13 cellular contexts compared by ENCODE assay signal in the genomic region with DNA sequence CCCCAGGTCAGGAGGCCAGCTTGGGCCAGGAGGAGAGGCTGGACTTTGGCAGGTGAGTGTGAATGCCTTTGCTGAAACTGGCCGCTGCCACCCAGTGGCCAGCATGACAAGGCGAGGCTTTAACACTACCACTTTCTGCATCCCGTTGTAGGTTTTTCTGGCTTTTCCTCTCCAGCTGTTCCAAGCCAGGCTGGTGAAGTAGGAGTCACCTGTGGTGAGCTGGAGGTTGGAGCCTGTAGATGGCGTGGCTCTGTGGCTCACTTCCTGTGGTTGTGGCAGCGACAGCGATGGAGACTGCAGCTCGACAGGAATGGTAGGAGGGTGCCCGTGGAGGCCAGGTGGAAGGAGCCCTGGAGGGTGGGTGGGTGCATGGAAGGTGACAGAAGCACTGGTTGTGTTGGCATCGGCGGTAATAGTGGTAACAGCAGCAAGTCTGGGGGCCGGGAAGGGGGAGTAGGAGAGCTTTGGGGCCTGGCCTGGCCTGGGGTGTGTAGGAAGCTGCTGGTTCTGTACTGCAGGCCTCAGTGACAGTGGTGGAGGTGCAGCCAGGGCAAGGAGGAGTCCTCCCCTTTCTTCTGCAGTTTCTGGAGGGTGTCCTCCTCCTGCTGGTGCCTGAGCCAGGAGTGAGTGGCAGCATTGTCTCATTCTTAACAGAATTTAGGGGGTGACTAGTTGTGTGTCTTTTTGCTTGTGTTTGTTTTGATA. TPM values are rescaled to one million over a fixed set of nuclear protein-coding genes. Genes with fewer than 3 reads are reported as not detected.
DNase-seq lines count a peak whose midpoint lies in the region; ATAC-seq and TF ChIP-seq lines count a peak whose summit lies in the region.
"Not testable (repeated sequence)": the region's sequence is repeated elsewhere in the genome, so short reads cannot be mapped to it uniquely, and the experiment has no call there.
"Had no signal": no experiment of that assay in that cellular context is flagged by ENCODE, and none has a peak within 500 bp of the region (broad histone marks: within the 10 kb centered on the region; RNA-seq: fewer than 3 reads in every experiment).

No MANE protein-coding gene starts in this region.

- not testable (repeated sequence) for H4K20me1 ChIP-seq in HCT116 (ENCODE audit: insufficient read depth)

- intact Hi-C loops in HCT116 (cut with micrococcal nuclease); right lobe of liver (cut with DNase I): not testable (repeated sequence)

- H3K4me3 Mint-ChIP-seq in WTC11, result not testable (repeated sequence)
- H3K4me3 Mint-ChIP-seq in central memory CD8-positive, alpha-beta T cell, result peak overlapping the region; percentile 20

- H2AFZ ChIP-seq in HCT116 (ENCODE audit: low read depth, low read length, poor library complexity, severe bottlenecking), result not testable (repeated sequence)

- H3K9me2 ChIP-seq in HCT116 (ENCODE audit: insufficient read depth), result not testable (repeated sequence)

- H3K27me3 ChIP-seq in HCT116 (ENCODE audit: insufficient read depth, low read length); right lobe of liver: not testable (repeated sequence)

- H3K4me1 ChIP-seq in HCT116 (ENCODE audit: control insufficient read depth in 1 of 2, insufficient read depth in 2 of 2, low read length in 2 of 2); right lobe of liver: not testable (repeated sequence)

- WGBS in right lobe of liver (ENCODE audit: insufficient coverage, low coverage, low lambda C conversion rate, missing lambda C conversion rate), result no CpG with 5 or more reads among the region's 11 CpGs

- not testable (repeated sequence) for H3K9ac ChIP-seq in HCT116 (ENCODE audit: low read length)

- POLR2A ChIA-PET in HCT116 (lab: Charles Lee); WTC11 (lab: Charles Lee): not testable (repeated sequence)

- H3K4me1 Mint-ChIP-seq in WTC11; central memory CD8-positive, alpha-beta T cell: not testable (repeated sequence)

- H3K27ac ChIP-seq in HCT116 (ENCODE audit: low read depth, low read length); right lobe of liver: not testable (repeated sequence)

- ATAC-seq in HCT116 (peak; percentile 79), WTC11 (peak; percentile 74), right lobe of liver (peak; percentile 64 to 86 (median 86))
- peak; percentile 47 for ATAC-seq in central memory CD8-positive, alpha-beta T cell (replicated peaks; ENCODE audit: extremely low read depth, poor library complexity, severe bottlenecking)

- not testable (repeated sequence) for H3K9me3 ChIP-seq in HCT116 (ENCODE audit: control insufficient read depth in 1 of 2, insufficient read depth in 1 of 2, low read depth in 1 of 2, low read length in 2 of 2); right lobe of liver

- not testable (repeated sequence) for H3K9me3 Mint-ChIP-seq in WTC11; central memory CD8-positive, alpha-beta T cell

- CTCF ChIA-PET in HCT116 (lab: Charles Lee); WTC11 (lab: Charles Lee): not testable (repeated sequence)

- RAD21 ChIA-PET in HCT116 (lab: Charles Lee; ENCODE audit: low non-redundant PET in 1 of 2, low total read pairs in 2 of 2, uncharacterized antibody in 2 of 2, unreplicated experiment in 2 of 2), result not testable (repeated sequence)

- TF ChIP-seq POLR2A in HCT116 (IDR thresholded peaks at IDR 0.05; ENCODE audit: borderline replicate concordance, extremely low read depth, insufficient read depth, insufficient read length); right lobe of liver (IDR thresholded peaks at IDR 0.05): not testable (repeated sequence)

- not testable (repeated sequence) for DNase-seq in HCT116 (ENCODE audit: low read depth, low spot score); WTC11 (ENCODE audit: low spot score); right lobe of liver
- DNase-seq in activated CD8-positive, alpha-beta memory T cell treated with anti-CD3 and anti-CD28 coated beads, Interleukin-2, amount 50 U/mL, for 24 hours (ENCODE audit: extremely low read depth), result peak; percentile 5
- DNase-seq in activated effector memory CD4-positive, alpha-beta T cell treated with Interleukin-2 at 50 U/mL for 16 hours, result peak; percentile 33
- DNase-seq in central memory CD8-positive, alpha-beta T cell (ENCODE audit: low spot score in 2 of 2), result peak in 1 of 2 donors; percentile 15
- peak; percentile 3 for DNase-seq in stimulated activated CD8-positive, alpha-beta memory T cell treated with anti-CD3 and anti-CD28 coated beads, Interleukin-4, amount 100 ng/mL, for 24 hours (ENCODE audit: low read depth)

- not testable (repeated sequence) for TF ChIP-seq RAD21 in HCT116 (IDR thresholded peaks at IDR 0.05; ENCODE audit: low read depth)

- not testable (repeated sequence) for H3K27ac Mint-ChIP-seq in WTC11; central memory CD8-positive, alpha-beta T cell (ENCODE audit: low read depth)

- not testable (repeated sequence) for H3K27me3 Mint-ChIP-seq in WTC11 (ENCODE audit: low read depth); central memory CD8-positive, alpha-beta T cell

- H3K4me2 ChIP-seq in HCT116 (ENCODE audit: low read length), result not testable (repeated sequence)

- H3K4me3 ChIP-seq in HCT116 (replicated peaks in 1 of 2; ENCODE audit: low read depth in 1 of 2, low read length in 2 of 2); right lobe of liver: not testable (repeated sequence)

- TF ChIP-seq CTCF in HCT116 (IDR thresholded peaks at IDR 0.05 in 2 of 3, conservative IDR thresholded peaks at IDR 0.05 in 1 of 3; ENCODE audit: borderline replicate concordance in 1 of 3, insufficient read depth in 1 of 3, low read depth in 2 of 3, low read length in 2 of 3); WTC11 (IDR thresholded peaks at IDR 0.05); right lobe of liver (IDR thresholded peaks at IDR 0.05): not testable (repeated sequence)

- not testable (repeated sequence) for H3K36me3 ChIP-seq in HCT116 (ENCODE audit: control insufficient read depth in 1 of 2, insufficient read depth in 2 of 2, low read length in 2 of 2); right lobe of liver

- BruUV-seq in HCT116 (replicated peaks; lab: Mats Ljungman, UMichigan), result not testable (repeated sequence)

- H3K79me2 ChIP-seq in HCT116 (ENCODE audit: insufficient read depth, low read length), result not testable (repeated sequence)

- not testable (repeated sequence) for H3K36me3 Mint-ChIP-seq in WTC11; central memory CD8-positive, alpha-beta T cell (ENCODE audit: insufficient read depth)

RNA-seq across cellular contexts. Expression of gene FAM153A, which starts 26.7 kb away (rescaled TPM):
- total RNA-seq in HCT116 (2021; ENCODE audit: unreplicated experiment) (not detected), WTC11 (2021) (1.7 to 6.0 TPM (median 5.2 TPM) in 3 replicates), right lobe of liver (1 to 10 TPM in 3 of 6 experiments, under 1 TPM in 3; 0.37 to 2.4 (median 0.81) TPM)
- not detected in 2 replicates for polyA plus RNA-seq in HCT116 (2012)
- total RNA-seq: fibroblast of lung, glomerular endothelial cell, kidney epithelial cell, LHCN-M2, SK-MEL-5, urinary bladder had no signal
- polyA plus RNA-seq: fibroblast of lung had no signal
